In the genomic region with DNA sequence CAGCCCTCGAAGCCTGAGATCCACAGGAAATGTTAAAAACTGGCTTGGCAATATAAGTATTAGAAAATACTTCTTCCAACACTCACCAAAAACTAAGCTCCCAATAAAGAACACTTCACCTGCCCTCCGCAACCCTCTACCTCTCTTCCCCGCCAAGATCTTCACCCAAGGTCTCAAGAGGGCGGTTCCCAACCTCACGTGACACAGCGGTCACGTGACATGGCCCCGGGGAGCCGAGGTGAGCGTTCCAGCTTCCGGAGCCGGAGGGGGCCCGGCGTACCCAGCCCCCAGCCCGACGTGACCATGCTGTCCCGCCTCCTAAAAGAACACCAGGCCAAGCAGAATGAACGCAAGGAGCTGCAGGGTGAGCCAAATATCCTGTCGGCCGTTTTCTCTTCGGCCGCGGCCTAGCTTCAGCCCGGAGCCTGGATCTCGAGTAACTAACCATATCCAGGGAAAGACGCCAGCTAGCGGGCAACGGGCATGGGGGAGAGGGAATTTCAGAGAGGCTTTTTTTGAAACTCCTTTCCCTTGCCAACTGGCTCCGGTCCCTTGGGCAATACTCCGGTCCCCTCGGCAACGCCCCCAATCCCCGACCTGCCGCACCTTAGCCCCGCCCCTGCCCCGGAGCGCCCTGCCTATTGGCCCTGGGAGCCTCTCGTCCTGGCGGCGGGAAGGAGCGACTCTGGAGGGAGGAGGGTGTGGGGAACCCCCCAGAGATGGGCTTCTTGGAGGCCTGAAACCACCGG, we compare ENCODE assay signal across 8 cellular contexts. TPM values are rescaled to one million over a fixed set of nuclear protein-coding genes. Genes with fewer than 3 reads are reported as not detected.
A peak's percentile ranks its signal among the peaks of the same experiment; 100 is the strongest.
DNase-seq lines count a peak whose midpoint lies in the region; ATAC-seq and TF ChIP-seq lines count a peak whose summit lies in the region.

TSS of gene BLOC1S1 (plus strand) at position 214 of the 749 bp plus-strand sequence. CDS start at position 220, 6 bp downstream.

- H3K27ac ChIP-seq in BLaER1 treated with 17β-estradiol and CSF1 and Interleukin-3, amounts not matched to agents 10 nM and 100 nM, result peak within 1 kb of the TSS; percentile 83 to 94 (median 89)
- peak within 1 kb of the TSS; percentile 99 for H3K27ac ChIP-seq in colonic mucosa

- peaks cover 0 to 20% (median 15%) of the 10 kb centered on the region in 11 experiments; a peak in 15 of 22 replicates for H3K36me3 ChIP-seq in BLaER1 treated with 17β-estradiol and CSF1 and Interleukin-3, amounts not matched to agents 10 nM and 100 nM
- H3K36me3 ChIP-seq in colonic mucosa, result no peaks in the 10 kb centered on the region

- peaks cover 0 to 16% (median 0%) of the 10 kb centered on the region in 11 experiments; a peak in 4 of 22 replicates for H3K27me3 ChIP-seq in BLaER1 treated with 17β-estradiol and CSF1 and Interleukin-3, amounts not matched to agents 10 nM and 100 nM
- H3K27me3 ChIP-seq in colonic mucosa, result no peaks in the 10 kb centered on the region

- no peaks in the 10 kb centered on the region for H3K9me3 Mint-ChIP-seq in activated CD4-positive, alpha-beta T cell treated with anti-CD3 and anti-CD28 coated beads, Interleukin-2, amount 10 ng/mL, durations not matched to agents 24 days and 14 days

- peak; percentile 71 for ATAC-seq in GM19328 (IDR thresholded peaks at IDR 0.05; ENCODE audit: unreplicated experiment)
- peak; percentile 57 for ATAC-seq in HG03469 (IDR thresholded peaks at IDR 0.05; ENCODE audit: unreplicated experiment)
- ATAC-seq in left colon, result peak; percentile 69

- intact Hi-C loops in activated CD4-positive, alpha-beta T cell treated with anti-CD3 and anti-CD28 coated beads, Interleukin-2, amount 10 ng/mL, durations not matched to agents 24 days and 14 days (cut with micrococcal nuclease), result loop anchor here (1.0 kb wide), 4 partner anchors 9 to 388 kb away; partner anchors contain the start of genes CD63, ITGA7, PA2G4 and PYM1
- intact Hi-C loops in colonic mucosa (cut with DNase I), result no loop called here
- intact Hi-C loops in left colon (cut with DNase I, micrococcal nuclease), result no loop called here

- H3K9ac ChIP-seq in BLaER1 treated with 17β-estradiol and CSF1 and Interleukin-3, amounts not matched to agents 10 nM and 100 nM, result peak within 1 kb of the TSS; percentile 82 to 91 (median 88)
- peak within 1 kb of the TSS; percentile 75 to 91 for H3K9ac ChIP-seq in colonic mucosa (ENCODE audit: low read depth in 2 of 2, low read length in 2 of 2)

- peak within 1 kb of the TSS; percentile 81 to 98 (median 94) for H3K4me2 ChIP-seq in BLaER1 treated with 17β-estradiol and CSF1 and Interleukin-3, amounts not matched to agents 10 nM and 100 nM

- H3K27me3 Mint-ChIP-seq in activated CD4-positive, alpha-beta T cell treated with anti-CD3 and anti-CD28 coated beads, Interleukin-2, amount 10 ng/mL, durations not matched to agents 24 days and 14 days, result peaks cover 15% of the 10 kb centered on the region

- DNase-seq in NCI-H526 treated with DMSO at 0.1 percent for 48 hours (lab: John Stamatoyannopoulos, UW) (peak; percentile 67), colonic mucosa (peak; percentile 98), left colon (peak; percentile 95 to 96)
- peak; percentile 98 for DNase-seq in activated CD4-positive, alpha-beta T cell treated with anti-CD3 and anti-CD28 coated beads, Interleukin-2, amount 10 ng/mL, durations not matched to agents 24 days and 14 days
- peak; percentile 94 for DNase-seq in stimulated activated CD4-positive, alpha-beta T cell treated with anti-CD3 and anti-CD28 coated beads, Interleukin-1b, Interleukin-23, amount 100 ng/mL, for 48 hours

- H3K4me1 Mint-ChIP-seq in activated CD4-positive, alpha-beta T cell treated with anti-CD3 and anti-CD28 coated beads, Interleukin-2, amount 10 ng/mL, durations not matched to agents 24 days and 14 days, result peaks cover 27% of the 10 kb centered on the region

- peaks cover 4% of the 10 kb centered on the region for H3K36me3 Mint-ChIP-seq in activated CD4-positive, alpha-beta T cell treated with anti-CD3 and anti-CD28 coated beads, Interleukin-2, amount 10 ng/mL, durations not matched to agents 24 days and 14 days (ENCODE audit: low read depth)

- TF ChIP-seq CTCF in colonic mucosa (IDR thresholded peaks at IDR 0.05), result no peak

- H3K4me3 Mint-ChIP-seq in activated CD4-positive, alpha-beta T cell treated with anti-CD3 and anti-CD28 coated beads, Interleukin-2, amount 10 ng/mL, durations not matched to agents 24 days and 14 days, result peak within 1 kb of the TSS; percentile 98

- peak within 1 kb of the TSS; percentile 61 to 90 (median 78) for H3K4me3 ChIP-seq in BLaER1 treated with 17β-estradiol and CSF1 and Interleukin-3, amounts not matched to agents 10 nM and 100 nM
- H3K4me3 ChIP-seq in colonic mucosa, result peak within 1 kb of the TSS; percentile 93

- no peaks in the 10 kb centered on the region for H3K9me3 ChIP-seq in BLaER1 treated with 17β-estradiol and CSF1 and Interleukin-3, amounts not matched to agents 10 nM and 100 nM (replicated peaks in 1 of 11)
- H3K9me3 ChIP-seq in colonic mucosa, result no peaks in the 10 kb centered on the region

- peaks cover 41 to 56% (median 55%) of the 10 kb centered on the region in 10 experiments for H3K4me1 ChIP-seq in BLaER1 treated with 17β-estradiol and CSF1 and Interleukin-3, amounts not matched to agents 10 nM and 100 nM
- H3K4me1 ChIP-seq in colonic mucosa, result peaks cover 36% of the 10 kb centered on the region

- peak within 1 kb of the TSS; percentile 98 for H3K27ac Mint-ChIP-seq in activated CD4-positive, alpha-beta T cell treated with anti-CD3 and anti-CD28 coated beads, Interleukin-2, amount 10 ng/mL, durations not matched to agents 24 days and 14 days

- H4K20me1 ChIP-seq in BLaER1 treated with 17β-estradiol and CSF1 and Interleukin-3, amounts not matched to agents 10 nM and 100 nM, result peaks cover 0 to 38% (median 0%) of the 10 kb centered on the region in 11 experiments; a peak in 5 of 22 replicates

RNA-seq across cellular contexts. Expression of gene BLOC1S1, which starts in this region (rescaled TPM):
- total RNA-seq in activated CD4-positive, alpha-beta T cell treated with anti-CD3 and anti-CD28 coated beads, Interleukin-2, amount 10 ng/mL, durations not matched to agents 24 days and 14 days, result 62.7 and 64.8 TPM in 2 replicates
- total RNA-seq in colonic mucosa, result 100 to 1,000 TPM; 214 to 242 TPM
- total RNA-seq in left colon, result 100 to 1,000 TPM; 266 to 300 TPM

Comparison
In these comparisons a context has a peak if more than half of its experiments do, and no peak if none do; other contexts are left out.
1. Peak in every context shown above with its lines: DNase-seq, ATAC-seq, H3K4me3 ChIP-seq and H3K27ac ChIP-seq.